In the genomic region with DNA sequence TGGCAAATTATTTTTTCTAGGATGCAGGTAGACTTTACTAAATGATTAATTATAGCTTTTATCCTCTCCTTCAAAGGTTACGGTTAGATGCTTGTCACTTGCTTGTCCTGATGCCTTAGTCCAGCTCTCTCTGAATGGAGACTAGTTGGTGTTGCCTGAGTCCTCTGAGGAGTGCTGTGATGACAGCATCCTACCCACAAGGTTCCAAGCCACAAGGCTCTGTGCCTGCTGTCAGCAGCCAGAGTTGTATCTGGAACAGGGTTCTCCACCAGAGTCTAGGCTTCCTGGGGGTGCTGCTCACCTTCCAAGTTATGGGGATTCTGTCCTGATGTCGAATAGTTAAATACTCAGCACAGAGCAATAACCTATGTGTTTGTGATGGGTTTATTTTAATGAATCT, we compare ENCODE assay signal across 13 cellular contexts.
DNase-seq lines count a peak whose midpoint lies in the region; ATAC-seq and TF ChIP-seq lines count a peak whose summit lies in the region.
"Had no signal": no experiment of that assay in that cellular context is flagged by ENCODE, and none has a peak within 500 bp of the region (broad histone marks: within the 10 kb centered on the region; RNA-seq: fewer than 3 reads in every experiment).

No MANE protein-coding gene starts in this region.

- in situ Hi-C loops in IMR-90 (cut with MboI; ENCODE audit: low sequenced_read_pairs) = no loop called here

- H3K23ac ChIP-seq in IMR-90 (ENCODE audit: low read depth, low read length) = no peak overlapping the region

- no peak for TF ChIP-seq RAD21 in IMR-90 (IDR thresholded peaks at IDR 0.05; ENCODE audit: low read length)

- H3K4ac ChIP-seq in IMR-90 (ENCODE audit: low read depth, low read length) = peak overlapping the region; percentile 7; the same call in 1 of the 2 replicates

- no peak overlapping the region for H3K4me2 ChIP-seq in IMR-90 (ENCODE audit: low read depth, low read length)

- H3K4me1 ChIP-seq in IMR-90 (ENCODE audit: control insufficient read depth, insufficient read depth, low read length) (peaks cover 6% of the 10 kb centered on the region), tibial artery (no peaks in the 10 kb centered on the region)
- H3K4me1 ChIP-seq: BE2C had no signal

- H3K79me1 ChIP-seq in IMR-90 (ENCODE audit: low read depth in 1 of 2, low read length in 2 of 2) = no peaks in the 10 kb centered on the region

- no peaks in the 10 kb centered on the region for H4K20me1 ChIP-seq in IMR-90 (ENCODE audit: insufficient read depth, low read length)

- H3K9ac ChIP-seq in IMR-90 (ENCODE audit: low read depth, low read length) = no peak overlapping the region

- intact Hi-C loops in IMR-90 (cut with micrococcal nuclease) = no loop called here
- intact Hi-C loops in left ventricle myocardium superior (cut with micrococcal nuclease) = no loop called here
- intact Hi-C loops in tibial artery (cut with DNase I; ENCODE audit: low total_unique reads) = no loop called here

- H2AFZ ChIP-seq in IMR-90 (replicated peaks; ENCODE audit: low read length, poor library complexity) = no peak overlapping the region

- H3K27me3 ChIP-seq in IMR-90 (ENCODE audit: control insufficient read depth, insufficient read depth, low read length) = no peaks in the 10 kb centered on the region
- H3K27me3 ChIP-seq in tibial artery = no peaks in the 10 kb centered on the region
- H3K27me3 ChIP-seq: BE2C had no signal

- H4K8ac ChIP-seq in IMR-90 (ENCODE audit: low read depth in 2 of 2, low read length in 2 of 2) = no peak overlapping the region

- no peak overlapping the region for H3K14ac ChIP-seq in IMR-90 (replicated peaks; ENCODE audit: low read depth, low read length)

- POLR2A ChIA-PET in IMR-90 (lab: Charles Lee; ENCODE audit: unreplicated experiment) = no interaction called here

- CTCF ChIA-PET in IMR-90 (lab: Yijun Ruan, JAX) = no interaction called here

- no peaks in the 10 kb centered on the region; the same call in 1 of the 2 replicates for H3K9me1 ChIP-seq in IMR-90 (ENCODE audit: insufficient read depth, low read length)

- H3K36me3 ChIP-seq in IMR-90 (ENCODE audit: control insufficient read depth, insufficient read depth, low read length) = peaks cover 5% of the 10 kb centered on the region
- peaks cover 7 to 23% (median 16%) of the 10 kb centered on the region in 3 donors for H3K36me3 ChIP-seq in tibial artery
- H3K36me3 ChIP-seq: BE2C, HAP-1 had no signal

- TF ChIP-seq CTCF in AG10803 (conservative IDR thresholded peaks at IDR 0.05; ENCODE audit: low read length) (no peak), IMR-90 (conservative IDR thresholded peaks at IDR 0.05; ENCODE audit: low read depth, low read length) (no peak), tibial artery (IDR thresholded peaks at IDR 0.05) (no peak)

- WGBS in IMR-90 (ENCODE audit: extremely low coverage in 2 of 2, insufficient read length in 1 of 2), 2 experiments = no CpG with 5 or more reads among the region's 2 CpGs

- ATAC-seq in IMR-90 (ENCODE audit: low read depth) (no peak), left ventricle myocardium superior (peak; percentile 87)

- H2BK15ac ChIP-seq in IMR-90 (ENCODE audit: low read depth, low read length) = no peak overlapping the region

- no peak overlapping the region for H4K5ac ChIP-seq in IMR-90 (ENCODE audit: low read depth, low read length)

- no peak for TF ChIP-seq POLR2A in IMR-90 (IDR thresholded peaks at IDR 0.05; ENCODE audit: low read depth, low read length)

- H3K18ac ChIP-seq in IMR-90 (ENCODE audit: low read depth, low read length) = no peak overlapping the region

- no peak overlapping the region for H3K4me3 ChIP-seq in AG10803 (ENCODE audit: low read length)
- H3K4me3 ChIP-seq in IMR-90 (ENCODE audit: insufficient read depth, low read depth, low read length) = no peak overlapping the region
- H3K4me3 ChIP-seq in tibial artery = no peak overlapping the region
- H3K4me3 ChIP-seq: HAP-1 had no signal

- H4K91ac ChIP-seq in IMR-90 (ENCODE audit: insufficient read depth, low read depth, low read length) = no peak overlapping the region

- DNase-seq in AG10803 (ENCODE audit: low read depth) (peak; percentile 3), IMR-90 (no peak), dermis blood vessel endothelial cell (peak; percentile 33), left ventricle myocardium superior (no peak), NCI-H146 (lab: John Stamatoyannopoulos, UW) (no peak), putamen (ENCODE audit: low spot score) (no peak), NCI-H1092 treated with DMSO at 0.1 percent for 48 hours (lab: John Stamatoyannopoulos, UW) (no peak), tibial artery (no peak)
- DNase-seq: BE2C; CD4-positive, alpha-beta memory T cell; DMS79 treated with DMSO at 0.1 percent for 48 hours had no signal

- no peak overlapping the region for H2BK120ac ChIP-seq in IMR-90 (ENCODE audit: low read depth, low read length)

- no peaks in the 10 kb centered on the region for H3K9me3 ChIP-seq in IMR-90 (ENCODE audit: control insufficient read depth, insufficient read depth, low read length)
- H3K9me3 ChIP-seq in tibial artery = no peaks in the 10 kb centered on the region
- H3K9me3 ChIP-seq: BE2C, HAP-1 had no signal

- dilution Hi-C loops in IMR-90 (cut with HindIII; ENCODE audit: low sequenced_read_pairs, unreplicated experiment) = no loop called here

- no peak overlapping the region for H2BK20ac ChIP-seq in IMR-90 (ENCODE audit: low read depth, low read length)

- H2AK9ac ChIP-seq in IMR-90 (replicated peaks; ENCODE audit: low read depth, low read length, poor library complexity) = no peak overlapping the region

- no peak overlapping the region for H2BK5ac ChIP-seq in IMR-90 (ENCODE audit: low read depth, low read length, poor library complexity, severe bottlenecking)

- no TSS peak for BruUV-seq in IMR-90 (replicated peaks; lab: Mats Ljungman, UMichigan)

- H3K27ac ChIP-seq in IMR-90 (ENCODE audit: insufficient read depth, low read length) = no peak overlapping the region
- H3K27ac ChIP-seq in tibial artery = no peak overlapping the region
- H3K27ac ChIP-seq: C4-2B had no signal

- H3K56ac ChIP-seq in IMR-90 (ENCODE audit: extremely low read depth, insufficient read depth, low read length) = no peak overlapping the region

- H2AK5ac ChIP-seq in IMR-90 (ENCODE audit: low read depth, low read length) = no peak overlapping the region

TF ChIP-seq in IMR-90, 13 proteins besides CTCF, POLR2A, EP300 and RAD21:
- TF ChIP-seq MXI1 (IDR thresholded peaks at IDR 0.05; ENCODE audit: borderline replicate concordance, low read depth, low read length) (no peak), RFX5 (IDR thresholded peaks at IDR 0.05; ENCODE audit: low read depth, low read length) (no peak), BHLHE40 (IDR thresholded peaks at IDR 0.05; ENCODE audit: low read depth, low read length) (no peak), CHD1 (IDR thresholded peaks at IDR 0.05; ENCODE audit: low read depth, low read length) (no peak), NFE2L2 (IDR thresholded peaks at IDR 0.05; ENCODE audit: low read depth, low read length) (no peak), FOS (IDR thresholded peaks at IDR 0.05; ENCODE audit: low read depth, low read length) (no peak), USF2 (IDR thresholded peaks at IDR 0.05; ENCODE audit: low read depth, low read length) (no peak), SMC3 (IDR thresholded peaks at IDR 0.05; ENCODE audit: low read depth, low read length) (no peak), MAFK (IDR thresholded peaks at IDR 0.05; ENCODE audit: low read depth, low read length) (no peak), MAZ (IDR thresholded peaks at IDR 0.05; ENCODE audit: borderline replicate concordance, low read depth, low read length) (no peak), CEBPB (IDR thresholded peaks at IDR 0.05; ENCODE audit: low read depth, low read length) (no peak), RCOR1 (IDR thresholded peaks at IDR 0.05; ENCODE audit: insufficient replicate concordance, low read length) (no peak)
- TF ChIP-seq, protein P1, sequence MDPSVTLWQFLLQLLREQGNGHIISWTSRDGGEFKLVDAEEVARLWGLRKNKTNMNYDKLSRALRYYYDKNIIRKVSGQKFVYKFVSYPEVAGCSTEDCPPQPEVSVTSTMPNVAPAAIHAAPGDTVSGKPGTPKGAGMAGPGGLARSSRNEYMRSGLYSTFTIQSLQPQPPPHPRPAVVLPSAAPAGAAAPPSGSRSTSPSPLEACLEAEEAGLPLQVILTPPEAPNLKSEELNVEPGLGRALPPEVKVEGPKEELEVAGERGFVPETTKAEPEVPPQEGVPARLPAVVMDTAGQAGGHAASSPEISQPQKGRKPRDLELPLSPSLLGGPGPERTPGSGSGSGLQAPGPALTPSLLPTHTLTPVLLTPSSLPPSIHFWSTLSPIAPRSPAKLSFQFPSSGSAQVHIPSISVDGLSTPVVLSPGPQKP (IDR thresholded peaks at IDR 0.05; ENCODE audit: borderline replicate concordance, low read depth, low read length) = no peak

Comparison
In these comparisons a context has a peak if more than half of its experiments do, and no peak if none do; other contexts are left out.
1. DNase-seq: peak in AG10803 (single experiment) and dermis blood vessel endothelial cell (single experiment); none in IMR-90 (single experiment), left ventricle myocardium superior (single experiment), NCI-H146 (single experiment), putamen (single experiment), NCI-H1092 treated with DMSO at 0.1 percent for 48 hours (single experiment) and tibial artery (0 of 2).